ENCODE assay signal across 2 cellular contexts in genomic region chr11:10302744-10303557, GRCh38.
TF ChIP-seq lines count a peak whose summit lies in the region.

No MANE protein-coding gene starts in this region.

TF ChIP-seq in GM12891, 5 proteins besides CTCF, POLR2A, EP300 and RAD21:
- TF ChIP-seq POU2F2 (IDR thresholded peaks at IDR 0.05; ENCODE audit: low read depth, low read length) (0 out of 2 replicates have a peak, but pooled peaks have one; percentile 34), TAF1 (IDR thresholded peaks at IDR 0.05; ENCODE audit: low read depth, low read length) (no peak)
TF ChIP-seq in GM12891: peak in this region for 1.

TF ChIP-seq in HepG2, 621 proteins besides CTCF, POLR2A, EP300 and RAD21 (continues in another document):
- TF ChIP-seq ATF4 (CRISPR knock-in tag; IDR thresholded peaks at IDR 0.05) (no peak), KDM3A (CRISPR knock-in tag; IDR thresholded peaks at IDR 0.05; ENCODE audit: low read depth) (peak; percentile 43; the same call in 1 of the 2 replicates), PRDM10 (CRISPR knock-in tag; IDR thresholded peaks at IDR 0.05; ENCODE audit: low read depth) (no peak; the same call in 1 of the 2 replicates), SMARCC2 (IDR thresholded peaks at IDR 0.05) (no peak), DNMT1 (CRISPR knock-in tag; IDR thresholded peaks at IDR 0.05) (no peak), ATF2 (CRISPR knock-in tag; IDR thresholded peaks at IDR 0.05) (no peak), KMT2A (CRISPR knock-in tag; IDR thresholded peaks at IDR 0.05) (peak; percentile 94), IRF2 (CRISPR knock-in tag; IDR thresholded peaks at IDR 0.05) (peak; percentile 97), ZNF276 (CRISPR knock-in tag; IDR thresholded peaks at IDR 0.05; ENCODE audit: low read depth) (peak; percentile 44; the same call in 1 of the 2 replicates), ZNF530 (CRISPR knock-in tag; IDR thresholded peaks at IDR 0.05; ENCODE audit: low read depth) (no peak), ZNF816 (CRISPR knock-in tag; IDR thresholded peaks at IDR 0.05; ENCODE audit: borderline replicate concordance) (no peak), SOX6 (IDR thresholded peaks at IDR 0.05) (no peak), SOX6 (CRISPR knock-in tag; IDR thresholded peaks at IDR 0.05) (peak; percentile 42; the same call in 1 of the 2 replicates), ZNF30 (CRISPR knock-in tag; IDR thresholded peaks at IDR 0.05) (0 out of 2 replicates have a peak, but pooled peaks have one; percentile 47), REL (CRISPR knock-in tag; conservative IDR thresholded peaks at IDR 0.05) (no peak), ZNF777 (CRISPR knock-in tag; IDR thresholded peaks at IDR 0.05) (no peak; the same call in 1 of the 2 replicates), NFRKB (IDR thresholded peaks at IDR 0.05) (no peak), BHLHE40 (IDR thresholded peaks at IDR 0.05; ENCODE audit: low read length) (no peak), HOXA9 (CRISPR knock-in tag; IDR thresholded peaks at IDR 0.05; ENCODE audit: borderline replicate concordance) (no peak), MAFG (CRISPR knock-in tag; IDR thresholded peaks at IDR 0.05) (no peak), ETV5 (CRISPR knock-in tag; IDR thresholded peaks at IDR 0.05; ENCODE audit: borderline replicate concordance) (peak; percentile 15; the same call in 1 of the 2 replicates), ZNF136 (CRISPR knock-in tag; IDR thresholded peaks at IDR 0.05; ENCODE audit: low read depth) (no peak), PLRG1 (conservative IDR thresholded peaks at IDR 0.05) (no peak), ATAD3A (CRISPR knock-in tag; IDR thresholded peaks at IDR 0.05) (no peak), HCFC1 (IDR thresholded peaks at IDR 0.05; ENCODE audit: low read depth, low read length) (0 out of 2 replicates have a peak, but pooled peaks have one; percentile 3), ATRX (CRISPR knock-in tag; IDR thresholded peaks at IDR 0.05; ENCODE audit: borderline replicate concordance) (no peak), PTBP1 (IDR thresholded peaks at IDR 0.05; ENCODE audit: low read depth, low read length, poor library complexity, severe bottlenecking) (no peak), U2AF1 (optimal IDR thresholded peaks at IDR 0.05; ENCODE audit: low read depth, low read length) (no peak), PCBP1 (IDR thresholded peaks at IDR 0.05; ENCODE audit: borderline replicate concordance, low read depth, low read length) (no peak), SKI (IDR thresholded peaks at IDR 0.05; ENCODE audit: partially characterized antibody) (peak; percentile 49), BCL3 (CRISPR knock-in tag; IDR thresholded peaks at IDR 0.05) (peak; percentile 43; the same call in 1 of the 2 replicates), ZNF761 (CRISPR knock-in tag; conservative IDR thresholded peaks at IDR 0.05) (peak; percentile 53; the same call in 1 of the 2 replicates), ZNF496 (CRISPR knock-in tag; IDR thresholded peaks at IDR 0.05; ENCODE audit: insufficient replicate concordance) (no peak), TGIF2 (CRISPR knock-in tag; IDR thresholded peaks at IDR 0.05) (0 out of 2 replicates have a peak, but pooled peaks have one; percentile 21), REST (IDR thresholded peaks at IDR 0.05; ENCODE audit: borderline replicate concordance in 1 of 2, low read depth in 1 of 2, low read length in 2 of 2) (no peak), EHMT2 (IDR thresholded peaks at IDR 0.05; ENCODE audit: borderline replicate concordance, low read depth, low read length) (no peak), POGZ (CRISPR knock-in tag; IDR thresholded peaks at IDR 0.05) (peak; percentile 15; the same call in 1 of the 2 replicates)
- TF ChIP-seq, protein P1, sequence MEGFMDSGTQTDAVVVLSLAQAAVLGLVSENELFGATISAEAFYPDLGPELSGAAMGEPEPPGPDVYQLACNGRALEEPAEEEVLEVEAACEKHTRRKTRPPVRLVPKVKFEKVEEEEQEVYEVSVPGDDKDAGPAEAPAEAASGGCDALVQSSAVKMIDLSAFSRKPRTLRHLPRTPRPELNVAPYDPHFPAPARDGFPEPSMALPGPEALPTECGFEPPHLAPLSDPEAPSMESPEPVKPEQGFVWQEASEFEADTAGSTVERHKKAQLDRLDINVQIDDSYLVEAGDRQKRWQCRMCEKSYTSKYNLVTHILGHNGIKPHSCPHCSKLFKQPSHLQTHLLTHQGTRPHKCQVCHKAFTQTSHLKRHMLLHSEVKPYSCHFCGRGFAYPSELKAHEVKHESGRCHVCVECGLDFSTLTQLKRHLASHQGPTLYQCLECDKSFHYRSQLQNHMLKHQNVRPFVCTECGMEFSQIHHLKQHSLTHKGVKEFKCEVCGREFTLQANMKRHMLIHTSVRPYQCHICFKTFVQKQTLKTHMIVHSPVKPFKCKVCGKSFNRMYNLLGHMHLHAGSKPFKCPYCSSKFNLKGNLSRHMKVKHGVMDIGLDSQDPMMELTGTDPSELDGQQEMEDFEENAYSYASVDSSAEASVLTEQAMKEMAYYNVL (CRISPR knock-in tag; IDR thresholded peaks at IDR 0.05; ENCODE audit: borderline replicate concordance), result peak; percentile 72; the same call in 1 of the 2 replicates
- TF ChIP-seq, protein P2, sequence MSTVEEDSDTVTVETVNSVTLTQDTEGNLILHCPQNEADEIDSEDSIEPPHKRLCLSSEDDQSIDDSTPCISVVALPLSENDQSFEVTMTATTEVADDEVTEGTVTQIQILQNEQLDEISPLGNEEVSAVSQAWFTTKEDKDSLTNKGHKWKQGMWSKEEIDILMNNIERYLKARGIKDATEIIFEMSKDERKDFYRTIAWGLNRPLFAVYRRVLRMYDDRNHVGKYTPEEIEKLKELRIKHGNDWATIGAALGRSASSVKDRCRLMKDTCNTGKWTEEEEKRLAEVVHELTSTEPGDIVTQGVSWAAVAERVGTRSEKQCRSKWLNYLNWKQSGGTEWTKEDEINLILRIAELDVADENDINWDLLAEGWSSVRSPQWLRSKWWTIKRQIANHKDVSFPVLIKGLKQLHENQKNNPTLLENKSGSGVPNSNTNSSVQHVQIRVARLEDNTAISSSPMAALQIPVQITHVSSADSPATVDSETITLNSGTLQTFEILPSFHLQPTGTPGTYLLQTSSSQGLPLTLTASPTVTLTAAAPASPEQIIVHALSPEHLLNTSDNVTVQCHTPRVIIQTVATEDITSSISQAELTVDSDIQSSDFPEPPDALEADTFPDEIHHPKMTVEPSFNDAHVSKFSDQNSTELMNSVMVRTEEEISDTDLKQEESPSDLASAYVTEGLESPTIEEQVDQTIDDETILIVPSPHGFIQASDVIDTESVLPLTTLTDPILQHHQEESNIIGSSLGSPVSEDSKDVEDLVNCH (CRISPR knock-in tag; IDR thresholded peaks at IDR 0.05), result no peak
- TF ChIP-seq, protein P3, sequence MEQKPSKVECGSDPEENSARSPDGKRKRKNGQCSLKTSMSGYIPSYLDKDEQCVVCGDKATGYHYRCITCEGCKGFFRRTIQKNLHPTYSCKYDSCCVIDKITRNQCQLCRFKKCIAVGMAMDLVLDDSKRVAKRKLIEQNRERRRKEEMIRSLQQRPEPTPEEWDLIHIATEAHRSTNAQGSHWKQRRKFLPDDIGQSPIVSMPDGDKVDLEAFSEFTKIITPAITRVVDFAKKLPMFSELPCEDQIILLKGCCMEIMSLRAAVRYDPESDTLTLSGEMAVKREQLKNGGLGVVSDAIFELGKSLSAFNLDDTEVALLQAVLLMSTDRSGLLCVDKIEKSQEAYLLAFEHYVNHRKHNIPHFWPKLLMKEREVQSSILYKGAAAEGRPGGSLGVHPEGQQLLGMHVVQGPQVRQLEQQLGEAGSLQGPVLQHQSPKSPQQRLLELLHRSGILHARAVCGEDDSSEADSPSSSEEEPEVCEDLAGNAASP (CRISPR knock-in tag; IDR thresholded peaks at IDR 0.05; ENCODE audit: borderline replicate concordance), result no peak; the same call in none of the 2 replicates
- TF ChIP-seq, protein P4, sequence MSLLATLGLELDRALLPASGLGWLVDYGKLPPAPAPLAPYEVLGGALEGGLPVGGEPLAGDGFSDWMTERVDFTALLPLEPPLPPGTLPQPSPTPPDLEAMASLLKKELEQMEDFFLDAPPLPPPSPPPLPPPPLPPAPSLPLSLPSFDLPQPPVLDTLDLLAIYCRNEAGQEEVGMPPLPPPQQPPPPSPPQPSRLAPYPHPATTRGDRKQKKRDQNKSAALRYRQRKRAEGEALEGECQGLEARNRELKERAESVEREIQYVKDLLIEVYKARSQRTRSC (CRISPR knock-in tag; IDR thresholded peaks at IDR 0.05; ENCODE audit: low read depth), result no peak
